Comparison of ENCODE assay signal across 20 cellular contexts in genomic region chr12:52160200-52160599, GRCh38. TPM values are rescaled to one million over a fixed set of nuclear protein-coding genes. Genes with fewer than 3 reads are reported as not detected.
DNase-seq lines count a peak whose midpoint lies in the region; ATAC-seq, FAIRE-seq and TF ChIP-seq lines count a peak whose summit lies in the region.
"Had no signal": no experiment of that assay in that cellular context is flagged by ENCODE, and none has a peak within 500 bp of the region (broad histone marks: within the 10 kb centered on the region; RNA-seq: fewer than 3 reads in every experiment).

No MANE protein-coding gene starts in this region.

- H2BK15ac ChIP-seq in IMR-90 (ENCODE audit: low read depth, low read length): no peak overlapping the region
- no peak overlapping the region for H2BK15ac ChIP-seq in neuronal stem cell (ENCODE audit: low read length)
- no peak overlapping the region for H2BK15ac ChIP-seq in mesenchymal stem cell (ENCODE audit: low read depth, poor library complexity, severe bottlenecking)

- dilution Hi-C loops in IMR-90 (cut with HindIII; ENCODE audit: low sequenced_read_pairs, unreplicated experiment): no loop called here

- H3K4me1 Mint-ChIP-seq in CD14-positive monocyte: peaks cover 18% of the 10 kb centered on the region

- H3K9me3 ChIP-seq in IMR-90 (ENCODE audit: control insufficient read depth, insufficient read depth, low read length): no peaks in the 10 kb centered on the region
- H3K9me3 ChIP-seq in neuronal stem cell (replicated peaks in 1 of 2; ENCODE audit: control insufficient read depth in 2 of 2, insufficient read depth in 1 of 2, low read depth in 1 of 2, low read length in 2 of 2): no peaks in the 10 kb centered on the region
- H3K9me3 ChIP-seq in mesenchymal stem cell (ENCODE audit: control insufficient read depth, low read length): no peaks in the 10 kb centered on the region

- no peaks in the 10 kb centered on the region for H3K36me3 ChIP-seq in IMR-90 (ENCODE audit: control insufficient read depth, insufficient read depth, low read length)
- no peaks in the 10 kb centered on the region for H3K36me3 ChIP-seq in bronchial epithelial cell (ENCODE audit: control insufficient read depth, insufficient read depth, low read length)
- H3K36me3 ChIP-seq in neuronal stem cell (replicated peaks in 1 of 2; ENCODE audit: control insufficient read depth in 2 of 2, insufficient read depth in 2 of 2, low read length in 2 of 2): no peaks in the 10 kb centered on the region
- H3K36me3 ChIP-seq in mesenchymal stem cell (ENCODE audit: control insufficient read depth in 1 of 2, insufficient read depth in 2 of 2, low read depth in 1 of 2, low read length in 2 of 2): no peaks in the 10 kb centered on the region

- peaks cover 8% of the 10 kb centered on the region for H3K4me1 ChIP-seq in IMR-90 (ENCODE audit: control insufficient read depth, insufficient read depth, low read length)
- peaks cover 0 to 5% of the 10 kb centered on the region in 2 donors for H3K4me1 ChIP-seq in neuronal stem cell (ENCODE audit: control insufficient read depth in 2 of 2, insufficient read depth in 1 of 2, low read depth in 1 of 2, low read length in 2 of 2)
- peaks cover 14% of the 10 kb centered on the region for H3K4me1 ChIP-seq in mesenchymal stem cell (ENCODE audit: control insufficient read depth, insufficient read depth, low read depth, low read length)

- H3K4me3 Mint-ChIP-seq in CD14-positive monocyte: no peak overlapping the region
- H3K4me3 Mint-ChIP-seq: CD4-positive, alpha-beta memory T cell; HFFc6 had no signal

- DNase-seq in CD14-positive monocyte (ENCODE audit: low spot score): peak; percentile 19
- DNase-seq in IMR-90: no peak
- no peak for DNase-seq in bronchial epithelial cell (ENCODE audit: low read depth)
- no peak for DNase-seq in neuronal stem cell (ENCODE audit: low spot score)
- no peak for DNase-seq in left colon
- no peak for DNase-seq in mesenchymal stem cell
- DNase-seq: AML-193; CD4-positive, alpha-beta memory T cell; DMS79 treated with DMSO at 0.1 percent for 48 hours; GF-D8; GM23248; HCEC 1CT; HFFc6; KG1 had no signal

- no peak overlapping the region for H4K5ac ChIP-seq in IMR-90 (ENCODE audit: low read depth, low read length)

- TF ChIP-seq CTCF in CD14-positive monocyte (IDR thresholded peaks at IDR 0.05) (no peak), IMR-90 (conservative IDR thresholded peaks at IDR 0.05; ENCODE audit: low read depth, low read length) (no peak), bronchial epithelial cell (IDR thresholded peaks at IDR 0.05; ENCODE audit: insufficient read depth, low read length, severe bottlenecking) (no peak)

- H3K27me3 ChIP-seq in IMR-90 (ENCODE audit: control insufficient read depth, insufficient read depth, low read length) (no peaks in the 10 kb centered on the region), bronchial epithelial cell (ENCODE audit: control insufficient read depth, insufficient read depth, low read length) (no peaks in the 10 kb centered on the region), neuronal stem cell (ENCODE audit: control insufficient read depth in 3 of 3, insufficient read depth in 3 of 3, low read depth in 1 of 3, low read length in 3 of 3) (peaks cover 0 to 3% (median 0%) of the 10 kb centered on the region in 3 experiments), mesenchymal stem cell (ENCODE audit: control insufficient read depth in 1 of 2, insufficient read depth in 1 of 2, low read length in 2 of 2) (peaks cover 0 to 3% of the 10 kb centered on the region in 2 experiments)

- H3K14ac ChIP-seq in IMR-90 (replicated peaks; ENCODE audit: low read depth, low read length) (no peak overlapping the region), neuronal stem cell (ENCODE audit: low read length) (peak overlapping the region; percentile 4), mesenchymal stem cell (ENCODE audit: low read length in 2 of 2) (no peak overlapping the region)

- H3K9me1 ChIP-seq in IMR-90 (ENCODE audit: insufficient read depth, low read length): peaks cover 6% of the 10 kb centered on the region; the same call in 1 of the 2 replicates

- H2BK20ac ChIP-seq in IMR-90 (ENCODE audit: low read depth, low read length): no peak overlapping the region

- POLR2A ChIA-PET in IMR-90 (lab: Charles Lee; ENCODE audit: unreplicated experiment): no interaction called here

- H3K9ac ChIP-seq in IMR-90 (ENCODE audit: low read depth, low read length) (no peak overlapping the region), neuronal stem cell (ENCODE audit: low read depth, low read length, poor library complexity) (no peak overlapping the region), mesenchymal stem cell (ENCODE audit: low read length) (no peak overlapping the region)
- H3K9ac ChIP-seq: GM23248 had no signal

- H3K4ac ChIP-seq in IMR-90 (ENCODE audit: low read depth, low read length) (no peak overlapping the region), neuronal stem cell (ENCODE audit: low read length) (no peak overlapping the region), mesenchymal stem cell (ENCODE audit: low read depth in 1 of 2, low read length in 2 of 2) (no peak overlapping the region)

- no peaks in the 10 kb centered on the region for H3K79me1 ChIP-seq in IMR-90 (ENCODE audit: low read depth in 1 of 2, low read length in 2 of 2)
- no peaks in the 10 kb centered on the region for H3K79me1 ChIP-seq in neuronal stem cell (ENCODE audit: low read depth, low read length)
- no peaks in the 10 kb centered on the region for H3K79me1 ChIP-seq in mesenchymal stem cell (replicated peaks; ENCODE audit: low read length, poor library complexity, severe bottlenecking)

- H4K91ac ChIP-seq in IMR-90 (ENCODE audit: insufficient read depth, low read depth, low read length) (0 out of 2 replicates have a peak overlapping the region, but pooled peaks have one; percentile 6), neuronal stem cell (ENCODE audit: low read depth, low read length, poor library complexity) (no peak overlapping the region), mesenchymal stem cell (ENCODE audit: low read length) (no peak overlapping the region)

- H2AFZ ChIP-seq in IMR-90 (replicated peaks; ENCODE audit: low read length, poor library complexity) (no peak overlapping the region), neuronal stem cell (ENCODE audit: low read length) (no peak overlapping the region), mesenchymal stem cell (ENCODE audit: low read depth, low read length) (no peak overlapping the region)
- H2AFZ ChIP-seq: GM23248 had no signal

- no peaks in the 10 kb centered on the region for H4K20me1 ChIP-seq in IMR-90 (ENCODE audit: insufficient read depth, low read length)

- H2AK5ac ChIP-seq in IMR-90 (ENCODE audit: low read depth, low read length): no peak overlapping the region
- H2AK5ac ChIP-seq in neuronal stem cell (ENCODE audit: low read depth, low read length): no peak overlapping the region
- H2AK5ac ChIP-seq in mesenchymal stem cell (ENCODE audit: low read length, severe bottlenecking): no peak overlapping the region

- H3K18ac ChIP-seq in IMR-90 (ENCODE audit: low read depth, low read length) (no peak overlapping the region), neuronal stem cell (ENCODE audit: low read length) (no peak overlapping the region), mesenchymal stem cell (ENCODE audit: low read depth in 1 of 2, low read length in 2 of 2) (no peak overlapping the region)

- TF ChIP-seq RAD21 in IMR-90 (IDR thresholded peaks at IDR 0.05; ENCODE audit: low read length): no peak

- no peak overlapping the region for H3K4me3 ChIP-seq in IMR-90 (ENCODE audit: insufficient read depth, low read depth, low read length)
- H3K4me3 ChIP-seq in bronchial epithelial cell (ENCODE audit: low read depth, low read length): no peak overlapping the region
- H3K4me3 ChIP-seq in neuronal stem cell (ENCODE audit: low read length in 2 of 2): no peak overlapping the region
- no peak overlapping the region for H3K4me3 ChIP-seq in mesenchymal stem cell (ENCODE audit: insufficient read depth in 1 of 2, low read depth in 1 of 2, low read length in 2 of 2)
- H3K4me3 ChIP-seq: GM23248 had no signal

- in situ Hi-C loops in IMR-90 (cut with MboI; ENCODE audit: low sequenced_read_pairs): no loop called here

- H3K36me3 Mint-ChIP-seq in CD14-positive monocyte: no peaks in the 10 kb centered on the region
- H3K36me3 Mint-ChIP-seq: CD4-positive, alpha-beta memory T cell had no signal

- TF ChIP-seq POLR2A in IMR-90 (IDR thresholded peaks at IDR 0.05; ENCODE audit: low read depth, low read length): no peak

- H3K27ac ChIP-seq in IMR-90 (ENCODE audit: insufficient read depth, low read length): no peak overlapping the region
- H3K27ac ChIP-seq in neuronal stem cell (replicated peaks; ENCODE audit: low read length): no peak overlapping the region
- no peak overlapping the region for H3K27ac ChIP-seq in mesenchymal stem cell (ENCODE audit: low read length, poor library complexity, severe bottlenecking)
- H3K27ac ChIP-seq: C4-2B, GM23248 had no signal

- ATAC-seq in IMR-90 (ENCODE audit: low read depth): no peak
- no peak for ATAC-seq in HG03378 (IDR thresholded peaks at IDR 0.05; ENCODE audit: unreplicated experiment)
- no peak for ATAC-seq in left colon
- no peak for ATAC-seq in GM18858 (IDR thresholded peaks at IDR 0.05; ENCODE audit: unreplicated experiment)

- intact Hi-C loops in CD14-positive monocyte (cut with micrococcal nuclease) (no loop called here), IMR-90 (cut with micrococcal nuclease) (no loop called here), left colon (cut with DNase I, micrococcal nuclease) (no loop called here)

- no peak overlapping the region for H2AK9ac ChIP-seq in IMR-90 (replicated peaks; ENCODE audit: low read depth, low read length, poor library complexity)

- H3K23ac ChIP-seq in IMR-90 (ENCODE audit: low read depth, low read length): no peak overlapping the region
- H3K23ac ChIP-seq in neuronal stem cell (ENCODE audit: low read depth, low read length, poor library complexity): no peak overlapping the region
- H3K23ac ChIP-seq in mesenchymal stem cell (ENCODE audit: low read length in 2 of 2): no peak overlapping the region

- no peak overlapping the region for H2BK120ac ChIP-seq in IMR-90 (ENCODE audit: low read depth, low read length)
- no peak overlapping the region for H2BK120ac ChIP-seq in neuronal stem cell (ENCODE audit: low read depth, low read length)
- H2BK120ac ChIP-seq in mesenchymal stem cell (ENCODE audit: low read depth, low read length): no peak overlapping the region

- 67% methylated on average over 1 of the region's 4 CpGs; no CpG with 5 or more reads in 1 of the 2 experiments for WGBS in IMR-90 (ENCODE audit: extremely low coverage in 2 of 2, insufficient read length in 1 of 2), 2 experiments
- WGBS in neuronal stem cell (ENCODE audit: extremely low coverage in 2 of 2, insufficient read length in 2 of 2, insufficient replicate concordance in 1 of 2), 2 donors: no CpG with 5 or more reads among the region's 4 CpGs
- 92% methylated on average over 4 of the region's 4 CpGs for WGBS in mesenchymal stem cell

- BruUV-seq in IMR-90 (replicated peaks; lab: Mats Ljungman, UMichigan): no TSS peak

- H2BK12ac ChIP-seq in neuronal stem cell (ENCODE audit: low read length): no peak overlapping the region
- H2BK12ac ChIP-seq in mesenchymal stem cell (ENCODE audit: low read length in 2 of 2): no peak overlapping the region

- H3K4me2 ChIP-seq in IMR-90 (ENCODE audit: low read depth, low read length) (no peak overlapping the region), neuronal stem cell (ENCODE audit: insufficient read depth, low read length, poor library complexity, severe bottlenecking) (no peak overlapping the region), mesenchymal stem cell (ENCODE audit: low read length, poor library complexity, severe bottlenecking) (no peak overlapping the region)

- H2BK5ac ChIP-seq in IMR-90 (ENCODE audit: low read depth, low read length, poor library complexity, severe bottlenecking): no peak overlapping the region
- no peak overlapping the region for H2BK5ac ChIP-seq in neuronal stem cell (ENCODE audit: low read length)
- no peak overlapping the region for H2BK5ac ChIP-seq in mesenchymal stem cell (ENCODE audit: low read depth, low read length, poor library complexity, severe bottlenecking)

- H3K27me3 Mint-ChIP-seq in CD14-positive monocyte (ENCODE audit: low read depth in 3 of 3): peaks cover 2 to 7% (median 2%) of the 10 kb centered on the region in 3 donors
- H3K27me3 Mint-ChIP-seq: CD4-positive, alpha-beta memory T cell had no signal

- H3K56ac ChIP-seq in IMR-90 (ENCODE audit: extremely low read depth, insufficient read depth, low read length): no peak overlapping the region

- H3K9me3 Mint-ChIP-seq in CD14-positive monocyte: peaks cover 0 to 5% (median 2%) of the 10 kb centered on the region in 7 donors
- H3K9me3 Mint-ChIP-seq: CD4-positive, alpha-beta memory T cell; HFFc6 had no signal

- H3K27ac Mint-ChIP-seq in CD14-positive monocyte: no peak overlapping the region
- H3K27ac Mint-ChIP-seq: HFFc6 had no signal

- CTCF ChIA-PET in IMR-90 (lab: Yijun Ruan, JAX): interaction anchor here (0.7 kb wide), 1 partner anchor 119 kb away, joined by 3 read pairs; no protein-coding TSS in a partner anchor

- peak; percentile 18 for FAIRE-seq in bronchial epithelial cell (lab: Jason Lieb, UNC)
- FAIRE-seq: A204.1, H54, HTR-8/SVneo had no signal

- H4K8ac ChIP-seq in IMR-90 (ENCODE audit: low read depth in 2 of 2, low read length in 2 of 2) (no peak overlapping the region), neuronal stem cell (ENCODE audit: low read depth, low read length) (no peak overlapping the region), mesenchymal stem cell (ENCODE audit: low read length) (no peak overlapping the region)

RNA-seq across cellular contexts. Expression of gene KRT80, which starts 31.6 kb away (rescaled TPM):
- polyA plus RNA-seq in CD14-positive monocyte (under 1 TPM; 0.18 to 0.52 TPM), IMR-90 (2012; rRNA removed) (3.4 TPM in 2 replicates)
- total RNA-seq in IMR-90 (2012; rRNA removed) (0.54 and 0.56 TPM in 2 replicates), bronchial epithelial cell (14.7 and 66.4 TPM in 2 replicates), left colon (1 to 10 TPM in 1 of 2 donors, not detected in 1; 1.1 TPM)
- polyA plus RNA-seq in IMR-90 (2012; cell fraction: cytosol; rRNA removed): 1.2 and 2.4 TPM in 2 replicates
- 14.7 and 18.0 TPM in 2 replicates for polyA plus RNA-seq in IMR-90 (2012; cell fraction: nucleus; rRNA removed; ENCODE audit: low replicate concordance)
- polyA plus RNA-seq in neuronal stem cell (2013, experiment 1 of 2): 0.07 TPM
- 0.07 TPM for polyA plus RNA-seq in neuronal stem cell (2013, experiment 2 of 2)
- 0.72 TPM for polyA plus RNA-seq in mesenchymal stem cell (2013, experiment 1 of 2)
- 0.84 TPM for polyA plus RNA-seq in mesenchymal stem cell (2013, experiment 2 of 2)
- total RNA-seq: CD4-positive, alpha-beta memory T cell had no signal
- polyA plus RNA-seq: CD4-positive, alpha-beta memory T cell had no signal
